Comparison of ENCODE assay signal across 10 cellular contexts in the genomic region with DNA sequence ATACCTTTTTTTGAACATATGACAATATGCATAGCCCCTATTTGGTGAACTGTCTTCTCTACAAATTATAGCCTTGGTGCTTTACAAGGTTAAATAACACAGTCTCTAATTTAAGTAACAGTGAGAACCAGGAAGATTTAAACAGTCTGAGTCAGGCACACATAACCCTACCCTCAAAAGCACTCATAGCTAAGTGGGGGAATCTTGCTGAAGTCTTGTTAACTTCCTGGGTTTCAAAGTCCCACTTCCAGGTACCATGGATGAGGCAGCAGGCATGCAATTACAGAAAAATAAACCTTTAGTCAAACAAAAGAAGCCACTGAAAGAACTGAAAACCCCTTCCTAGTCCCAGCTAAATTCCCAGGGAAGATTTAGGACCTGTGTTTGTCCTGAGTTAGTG.
DNase-seq lines count a peak whose midpoint lies in the region; ATAC-seq, FAIRE-seq and TF ChIP-seq lines count a peak whose summit lies in the region.
"Had no signal": no experiment of that assay in that cellular context is flagged by ENCODE, and none has a peak within 500 bp of the region (broad histone marks: within the 10 kb centered on the region; RNA-seq: fewer than 3 reads in every experiment).

No MANE protein-coding gene starts in this region.

- TF ChIP-seq POLR2A in IMR-90 (IDR thresholded peaks at IDR 0.05; ENCODE audit: low read depth, low read length), result no peak
- no peak for TF ChIP-seq POLR2A in suprapubic skin (IDR thresholded peaks at IDR 0.05)
- no peak for TF ChIP-seq POLR2A in right lobe of liver (IDR thresholded peaks at IDR 0.05)

- ATAC-seq in IMR-90 (ENCODE audit: low read depth), result no peak
- no peak for ATAC-seq in right lobe of liver

- peak overlapping the region; percentile 82 for H2BK5ac ChIP-seq in IMR-90 (ENCODE audit: low read depth, low read length, poor library complexity, severe bottlenecking)

- in situ Hi-C loops in IMR-90 (cut with MboI; ENCODE audit: low sequenced_read_pairs), result no loop called here

- H3K79me1 ChIP-seq in IMR-90 (ENCODE audit: low read depth in 1 of 2, low read length in 2 of 2), result peaks cover 13 to 16% of the 10 kb centered on the region in 2 experiments; a peak in 3 of 4 replicates

- no peaks in the 10 kb centered on the region for H3K36me3 ChIP-seq in IMR-90 (ENCODE audit: control insufficient read depth, insufficient read depth, low read length)
- H3K36me3 ChIP-seq in bronchial epithelial cell (ENCODE audit: control insufficient read depth, insufficient read depth, low read length), result no peaks in the 10 kb centered on the region
- no peaks in the 10 kb centered on the region for H3K36me3 ChIP-seq in mesodermal cell (ENCODE audit: control insufficient read depth, insufficient read depth, low read length)
- H3K36me3 ChIP-seq in suprapubic skin, result no peaks in the 10 kb centered on the region
- no peaks in the 10 kb centered on the region for H3K36me3 ChIP-seq in right lobe of liver

- intact Hi-C loops in IMR-90 (cut with micrococcal nuclease) (loop anchor here (5.0 kb wide), 1 partner anchor 66 kb away; no protein-coding TSS in a partner anchor), right lobe of liver (cut with DNase I) (no loop called here)

- no peak for TF ChIP-seq EP300 in suprapubic skin (IDR thresholded peaks at IDR 0.05)

- TF ChIP-seq CTCF in IMR-90 (conservative IDR thresholded peaks at IDR 0.05; ENCODE audit: low read depth, low read length) (no peak), bronchial epithelial cell (IDR thresholded peaks at IDR 0.05; ENCODE audit: insufficient read depth, low read length, severe bottlenecking) (no peak), suprapubic skin (IDR thresholded peaks at IDR 0.05) (no peak), right lobe of liver (IDR thresholded peaks at IDR 0.05) (no peak)

- dilution Hi-C loops in IMR-90 (cut with HindIII; ENCODE audit: low sequenced_read_pairs, unreplicated experiment), result no loop called here

- DNase-seq in IMR-90 (peak; percentile 28), bronchial epithelial cell (ENCODE audit: low read depth) (peak; percentile 36), suprapubic skin (ENCODE audit: low spot score in 2 of 2) (no peak), NCI-H524 treated with DMSO at 0.1 percent for 48 hours (lab: John Stamatoyannopoulos, UW) (no peak), ureter (ENCODE audit: low spot score) (no peak), right lobe of liver (no peak)
- DNase-seq in stimulated activated CD4-positive, alpha-beta T cell treated with anti-CD3 and anti-CD28 coated beads, Interleukin-4, amount 100 ng/mL, for 24 hours, result no peak
- DNase-seq: foreskin melanocyte, NCI-H146 had no signal

- peak overlapping the region; percentile 56 for H2AFZ ChIP-seq in IMR-90 (replicated peaks; ENCODE audit: low read length, poor library complexity)

- no peak for FAIRE-seq in bronchial epithelial cell (lab: Jason Lieb, UNC)

- peak overlapping the region; percentile 65; the same call in 1 of the 2 replicates for H4K5ac ChIP-seq in IMR-90 (ENCODE audit: low read depth, low read length)

- no peak overlapping the region for H3K56ac ChIP-seq in IMR-90 (ENCODE audit: extremely low read depth, insufficient read depth, low read length)

- H3K27ac ChIP-seq in IMR-90 (ENCODE audit: insufficient read depth, low read length) (peak overlapping the region; percentile 46), mesodermal cell (ENCODE audit: low read depth, low read length, severe bottlenecking) (peak overlapping the region; percentile 76), suprapubic skin (peak overlapping the region; percentile 63), right lobe of liver (no peak overlapping the region)

- no peak for TF ChIP-seq RAD21 in IMR-90 (IDR thresholded peaks at IDR 0.05; ENCODE audit: low read length)

- peak overlapping the region; percentile 57 for H3K23ac ChIP-seq in IMR-90 (ENCODE audit: low read depth, low read length)

- H2BK15ac ChIP-seq in IMR-90 (ENCODE audit: low read depth, low read length), result peak overlapping the region; percentile 55; the same call in 1 of the 3 replicates

- peak overlapping the region; percentile 60 for H3K4ac ChIP-seq in IMR-90 (ENCODE audit: low read depth, low read length)

- POLR2A ChIA-PET in IMR-90 (lab: Charles Lee; ENCODE audit: unreplicated experiment), result no interaction called here

- H2BK20ac ChIP-seq in IMR-90 (ENCODE audit: low read depth, low read length), result peak overlapping the region; percentile 74; the same call in 1 of the 2 replicates

- H4K20me1 ChIP-seq in IMR-90 (ENCODE audit: insufficient read depth, low read length), result 0 out of 2 replicates have a peak, but pooled peaks cover 5% of the 10 kb centered on the region

- H4K91ac ChIP-seq in IMR-90 (ENCODE audit: insufficient read depth, low read depth, low read length), result peak overlapping the region; percentile 65

- H3K27me3 ChIP-seq in IMR-90 (ENCODE audit: control insufficient read depth, insufficient read depth, low read length), result no peaks in the 10 kb centered on the region
- no peaks in the 10 kb centered on the region for H3K27me3 ChIP-seq in bronchial epithelial cell (ENCODE audit: control insufficient read depth, insufficient read depth, low read length)
- H3K27me3 ChIP-seq in suprapubic skin, result no peaks in the 10 kb centered on the region
- no peaks in the 10 kb centered on the region for H3K27me3 ChIP-seq in right lobe of liver

- H3K4me3 ChIP-seq in IMR-90 (ENCODE audit: insufficient read depth, low read depth, low read length) (no peak overlapping the region), bronchial epithelial cell (ENCODE audit: low read depth, low read length) (no peak overlapping the region), mesodermal cell (ENCODE audit: extremely low read depth, insufficient read depth, low read length, poor library complexity, severe bottlenecking) (no peak overlapping the region), suprapubic skin (no peak overlapping the region), right lobe of liver (no peak overlapping the region)

- H3K9me1 ChIP-seq in IMR-90 (ENCODE audit: insufficient read depth, low read length), result peaks cover 17% of the 10 kb centered on the region

- BruUV-seq in IMR-90 (replicated peaks; lab: Mats Ljungman, UMichigan), result no TSS peak

- H3K4me2 ChIP-seq in IMR-90 (ENCODE audit: low read depth, low read length), result no peak overlapping the region

- H2BK120ac ChIP-seq in IMR-90 (ENCODE audit: low read depth, low read length), result peak overlapping the region; percentile 50; the same call in 1 of the 2 replicates

- H3K18ac ChIP-seq in IMR-90 (ENCODE audit: low read depth, low read length), result peak overlapping the region; percentile 46

- H3K9ac ChIP-seq in IMR-90 (ENCODE audit: low read depth, low read length), result no peak overlapping the region

- H3K14ac ChIP-seq in IMR-90 (replicated peaks; ENCODE audit: low read depth, low read length), result peak overlapping the region; percentile 73; the same call in 1 of the 2 replicates

- CTCF ChIA-PET in IMR-90 (lab: Yijun Ruan, JAX), result no interaction called here

- peak overlapping the region; percentile 57 to 85; a peak in 3 of 4 replicates for H4K8ac ChIP-seq in IMR-90 (ENCODE audit: low read depth in 2 of 2, low read length in 2 of 2)

- H3K4me1 ChIP-seq in IMR-90 (ENCODE audit: control insufficient read depth, insufficient read depth, low read length) (peaks cover 25% of the 10 kb centered on the region), mesodermal cell (ENCODE audit: control insufficient read depth, insufficient read depth, low read length, poor library complexity, severe bottlenecking) (peaks cover 27% of the 10 kb centered on the region), suprapubic skin (peaks cover 46% of the 10 kb centered on the region), right lobe of liver (peaks cover 0 to 12% (median 0%) of the 10 kb centered on the region in 4 donors)

- peak overlapping the region; percentile 79 for H2AK5ac ChIP-seq in IMR-90 (ENCODE audit: low read depth, low read length)

- peak overlapping the region; percentile 82 for H2AK9ac ChIP-seq in IMR-90 (replicated peaks; ENCODE audit: low read depth, low read length, poor library complexity)

- H3K9me3 ChIP-seq in IMR-90 (ENCODE audit: control insufficient read depth, insufficient read depth, low read length) (no peaks in the 10 kb centered on the region), mesodermal cell (ENCODE audit: control insufficient read depth, low read length) (no peaks in the 10 kb centered on the region), suprapubic skin (no peaks in the 10 kb centered on the region), right lobe of liver (no peaks in the 10 kb centered on the region)

TF ChIP-seq in IMR-90, 13 proteins besides CTCF, POLR2A, EP300 and RAD21:
- TF ChIP-seq MAZ (IDR thresholded peaks at IDR 0.05; ENCODE audit: borderline replicate concordance, low read depth, low read length) (no peak), MXI1 (IDR thresholded peaks at IDR 0.05; ENCODE audit: borderline replicate concordance, low read depth, low read length) (no peak), CEBPB (IDR thresholded peaks at IDR 0.05; ENCODE audit: low read depth, low read length) (no peak), FOS (IDR thresholded peaks at IDR 0.05; ENCODE audit: low read depth, low read length) (no peak), BHLHE40 (IDR thresholded peaks at IDR 0.05; ENCODE audit: low read depth, low read length) (no peak), RFX5 (IDR thresholded peaks at IDR 0.05; ENCODE audit: low read depth, low read length) (no peak), MAFK (IDR thresholded peaks at IDR 0.05; ENCODE audit: low read depth, low read length) (no peak)
- TF ChIP-seq, protein P1, sequence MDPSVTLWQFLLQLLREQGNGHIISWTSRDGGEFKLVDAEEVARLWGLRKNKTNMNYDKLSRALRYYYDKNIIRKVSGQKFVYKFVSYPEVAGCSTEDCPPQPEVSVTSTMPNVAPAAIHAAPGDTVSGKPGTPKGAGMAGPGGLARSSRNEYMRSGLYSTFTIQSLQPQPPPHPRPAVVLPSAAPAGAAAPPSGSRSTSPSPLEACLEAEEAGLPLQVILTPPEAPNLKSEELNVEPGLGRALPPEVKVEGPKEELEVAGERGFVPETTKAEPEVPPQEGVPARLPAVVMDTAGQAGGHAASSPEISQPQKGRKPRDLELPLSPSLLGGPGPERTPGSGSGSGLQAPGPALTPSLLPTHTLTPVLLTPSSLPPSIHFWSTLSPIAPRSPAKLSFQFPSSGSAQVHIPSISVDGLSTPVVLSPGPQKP (IDR thresholded peaks at IDR 0.05; ENCODE audit: borderline replicate concordance, low read depth, low read length), result no peak

Comparison
In these comparisons a context has a peak if more than half of its experiments do, and no peak if none do; other contexts are left out.
1. DNase-seq: peak in IMR-90 (single experiment) and bronchial epithelial cell (single experiment); none in suprapubic skin (0 of 2), NCI-H524 treated with DMSO at 0.1 percent for 48 hours (single experiment), ureter (single experiment), right lobe of liver (0 of 3) and stimulated activated CD4-positive, alpha-beta T cell treated with anti-CD3 and anti-CD28 coated beads, Interleukin-4, amount 100 ng/mL, for 24 hours (single experiment).
2. H3K27ac ChIP-seq: peak in IMR-90 (single experiment), mesodermal cell (single experiment) and suprapubic skin (single experiment); none in right lobe of liver (0 of 3).